In genomic region chr19:2475702-2476450, GRCh38 we compare ENCODE assay signal across 1 cellular context.
TF ChIP-seq lines count a peak whose summit lies in the region.

A gene with protein sequence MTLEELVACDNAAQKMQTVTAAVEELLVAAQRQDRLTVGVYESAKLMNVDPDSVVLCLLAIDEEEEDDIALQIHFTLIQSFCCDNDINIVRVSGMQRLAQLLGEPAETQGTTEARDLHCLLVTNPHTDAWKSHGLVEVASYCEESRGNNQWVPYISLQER (plus strand): TSS chr19:2476127. CDS start chr19:2476359, 232 bp downstream.

TF ChIP-seq in HepG2, 621 proteins besides CTCF, POLR2A, EP300 and RAD21 (continued from another document and continues in another):
- TF ChIP-seq ZNF318 (CRISPR knock-in tag; IDR thresholded peaks at IDR 0.05): no peak
- peak; percentile 8; the same call in 1 of the 2 replicates for TF ChIP-seq HMG20A (CRISPR knock-in tag; IDR thresholded peaks at IDR 0.05; ENCODE audit: borderline replicate concordance)
- no peak; the same call in 1 of the 2 replicates for TF ChIP-seq ARNTL (CRISPR knock-in tag; IDR thresholded peaks at IDR 0.05)
- no peak; the same call in 1 of the 2 replicates for TF ChIP-seq ZNF614 (CRISPR knock-in tag; IDR thresholded peaks at IDR 0.05; ENCODE audit: borderline replicate concordance)
- no peak for TF ChIP-seq GPN1 (CRISPR knock-in tag; IDR thresholded peaks at IDR 0.05; ENCODE audit: borderline replicate concordance)
- TF ChIP-seq ZGPAT (CRISPR knock-in tag; IDR thresholded peaks at IDR 0.05): peak; percentile 79
- peak; percentile 97 for TF ChIP-seq SP4 (CRISPR knock-in tag; IDR thresholded peaks at IDR 0.05)
- TF ChIP-seq, protein P1, sequence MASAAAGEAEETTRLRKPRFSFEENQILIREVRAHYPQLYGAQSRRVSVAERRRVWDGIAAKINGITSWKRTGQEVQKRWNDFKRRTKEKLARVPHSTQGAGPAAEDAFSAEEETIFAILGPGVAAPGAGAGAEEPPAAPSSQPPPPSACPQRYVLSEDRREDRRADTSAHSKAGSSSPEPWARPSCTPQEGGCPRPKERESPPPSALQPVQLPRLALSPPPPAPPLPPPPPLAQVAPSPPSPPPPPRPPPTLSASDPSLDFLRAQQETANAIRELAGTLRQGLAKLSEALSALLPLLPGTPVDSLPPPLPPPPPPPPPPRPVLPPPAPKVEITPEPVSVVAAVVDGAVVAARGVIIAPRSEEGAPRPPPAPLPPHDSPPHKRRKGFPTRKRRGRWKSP (CRISPR knock-in tag; IDR thresholded peaks at IDR 0.05): no peak; the same call in 1 of the 2 replicates
- TF ChIP-seq ZNF574 (CRISPR knock-in tag; IDR thresholded peaks at IDR 0.05): peak; percentile 57
- no peak for TF ChIP-seq ZBTB14 (CRISPR knock-in tag; IDR thresholded peaks at IDR 0.05)
- TF ChIP-seq GATA4 (IDR thresholded peaks at IDR 0.05; ENCODE audit: borderline replicate concordance, low read depth): peak; percentile 97
- TF ChIP-seq, protein P2, sequence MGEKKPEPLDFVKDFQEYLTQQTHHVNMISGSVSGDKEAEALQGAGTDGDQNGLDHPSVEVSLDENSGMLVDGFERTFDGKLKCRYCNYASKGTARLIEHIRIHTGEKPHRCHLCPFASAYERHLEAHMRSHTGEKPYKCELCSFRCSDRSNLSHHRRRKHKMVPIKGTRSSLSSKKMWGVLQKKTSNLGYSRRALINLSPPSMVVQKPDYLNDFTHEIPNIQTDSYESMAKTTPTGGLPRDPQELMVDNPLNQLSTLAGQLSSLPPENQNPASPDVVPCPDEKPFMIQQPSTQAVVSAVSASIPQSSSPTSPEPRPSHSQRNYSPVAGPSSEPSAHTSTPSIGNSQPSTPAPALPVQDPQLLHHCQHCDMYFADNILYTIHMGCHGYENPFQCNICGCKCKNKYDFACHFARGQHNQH (CRISPR knock-in tag; IDR thresholded peaks at IDR 0.05): peak; percentile 70; the same call in 1 of the 2 replicates
- TF ChIP-seq ZEB1 (IDR thresholded peaks at IDR 0.05; ENCODE audit: insufficient replicate concordance, low read depth): peak; percentile 46
- 0 out of 2 replicates have a peak, but pooled peaks have one; percentile 10 for TF ChIP-seq RFXAP (CRISPR knock-in tag; IDR thresholded peaks at IDR 0.05; ENCODE audit: borderline replicate concordance)
- TF ChIP-seq LRRFIP1 (CRISPR knock-in tag; conservative IDR thresholded peaks at IDR 0.05): 0 out of 2 replicates have a peak, but pooled peaks have one; percentile 61
- no peak for TF ChIP-seq ZNF570 (CRISPR knock-in tag; IDR thresholded peaks at IDR 0.05; ENCODE audit: borderline replicate concordance)
- no peak for TF ChIP-seq RCOR2 (CRISPR knock-in tag; IDR thresholded peaks at IDR 0.05)
- no peak for TF ChIP-seq TMF1 (CRISPR knock-in tag; IDR thresholded peaks at IDR 0.05; ENCODE audit: low read depth)
- TF ChIP-seq, protein P3, sequence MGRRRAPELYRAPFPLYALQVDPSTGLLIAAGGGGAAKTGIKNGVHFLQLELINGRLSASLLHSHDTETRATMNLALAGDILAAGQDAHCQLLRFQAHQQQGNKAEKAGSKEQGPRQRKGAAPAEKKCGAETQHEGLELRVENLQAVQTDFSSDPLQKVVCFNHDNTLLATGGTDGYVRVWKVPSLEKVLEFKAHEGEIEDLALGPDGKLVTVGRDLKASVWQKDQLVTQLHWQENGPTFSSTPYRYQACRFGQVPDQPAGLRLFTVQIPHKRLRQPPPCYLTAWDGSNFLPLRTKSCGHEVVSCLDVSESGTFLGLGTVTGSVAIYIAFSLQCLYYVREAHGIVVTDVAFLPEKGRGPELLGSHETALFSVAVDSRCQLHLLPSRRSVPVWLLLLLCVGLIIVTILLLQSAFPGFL (CRISPR knock-in tag; IDR thresholded peaks at IDR 0.05): no peak
- TF ChIP-seq MTF1 (CRISPR knock-in tag; IDR thresholded peaks at IDR 0.05): no peak; the same call in 1 of the 2 replicates
- TF ChIP-seq RNF2 (conservative IDR thresholded peaks at IDR 0.05; ENCODE audit: low read depth): no peak
- TF ChIP-seq ZNF256 (CRISPR knock-in tag; conservative IDR thresholded peaks at IDR 0.05): no peak; the same call in 1 of the 2 replicates
- peak; percentile 59; the same call in 1 of the 2 replicates for TF ChIP-seq KAT8 (CRISPR knock-in tag; IDR thresholded peaks at IDR 0.05)
- TF ChIP-seq PTBP1 (IDR thresholded peaks at IDR 0.05; ENCODE audit: low read depth, low read length, poor library complexity, severe bottlenecking): peak; percentile 71
- TF ChIP-seq TCF7 (IDR thresholded peaks at IDR 0.05; ENCODE audit: low read depth): 0 out of 2 replicates have a peak, but pooled peaks have one; percentile 34
- TF ChIP-seq HMG20B (CRISPR knock-in tag; conservative IDR thresholded peaks at IDR 0.05): no peak
- no peak; the same call in 1 of the 2 replicates for TF ChIP-seq ZNF564 (CRISPR knock-in tag; IDR thresholded peaks at IDR 0.05)
- no peak for TF ChIP-seq TCF7L2 (IDR thresholded peaks at IDR 0.05; ENCODE audit: low read depth, low read length)
- no peak for TF ChIP-seq ZNF143 (CRISPR knock-in tag; IDR thresholded peaks at IDR 0.05)
- no peak for TF ChIP-seq SYNCRIP (IDR thresholded peaks at IDR 0.05; ENCODE audit: insufficient read depth, low read depth, low read length)
- TF ChIP-seq SP1 (IDR thresholded peaks at IDR 0.05): no peak
- peak; percentile 99 for TF ChIP-seq SP1 (CRISPR knock-in tag; IDR thresholded peaks at IDR 0.05)
